ENCODE assay signal across 16 cellular contexts in genomic region chr16:2982402-2982801, GRCh38. TPM values are rescaled to one million over a fixed set of nuclear protein-coding genes. Genes with fewer than 3 reads are reported as not detected.
DNase-seq lines count a peak whose midpoint lies in the region; ATAC-seq and TF ChIP-seq lines count a peak whose summit lies in the region.
"Had no signal": no experiment of that assay in that cellular context is flagged by ENCODE, and none has a peak within 500 bp of the region (broad histone marks: within the 10 kb centered on the region; RNA-seq: fewer than 3 reads in every experiment).

No MANE protein-coding gene starts in this region.

- no peak overlapping the region for H3K27ac ChIP-seq in CD4-positive, CD25-positive, alpha-beta regulatory T cell (ENCODE audit: insufficient read depth, low read length, poor library complexity, severe bottlenecking)
- H3K27ac ChIP-seq in Panc1 (ENCODE audit: low read length): peak overlapping the region; percentile 96
- no peak overlapping the region for H3K27ac ChIP-seq in endodermal cell (ENCODE audit: low read depth, low read length)
- H3K27ac ChIP-seq: ascending aorta, transverse colon had no signal

- 73 to 86% methylated on average over 5 of the region's 5 CpGs for WGBS in endodermal cell (ENCODE audit: insufficient coverage in 1 of 2, insufficient read length in 1 of 2), 2 experiments

- CTCF ChIA-PET in Panc1 (lab: Charles Lee): no interaction called here

- no peaks in the 10 kb centered on the region for H3K9me3 ChIP-seq in CD4-positive, CD25-positive, alpha-beta regulatory T cell (ENCODE audit: control insufficient read depth in 2 of 2, low read length in 2 of 2)
- H3K9me3 ChIP-seq in Panc1 (ENCODE audit: control insufficient read depth, insufficient read depth, low read depth, low read length): no peaks in the 10 kb centered on the region
- no peaks in the 10 kb centered on the region for H3K9me3 ChIP-seq in endodermal cell (ENCODE audit: control insufficient read depth, low read length)
- H3K9me3 ChIP-seq: ascending aorta, BE2C, transverse colon had no signal

- no peak for DNase-seq in CD4-positive, CD25-positive, alpha-beta regulatory T cell
- DNase-seq in Panc1 (ENCODE audit: low read depth, low spot score) (no peak), endodermal cell (no peak), AG08396 (ENCODE audit: low spot score) (no peak), DMS 273 treated with DMSO at 0.1 percent for 48 hours (lab: John Stamatoyannopoulos, UW) (no peak)
- DNase-seq in stimulated activated CD4-positive, alpha-beta T cell treated with anti-CD3 and anti-CD28 coated beads, Interleukin-4, amount 100 ng/mL, for 1 hour: no peak
- DNase-seq: activated CD4-positive, alpha-beta T cell treated with anti-CD3 and anti-CD28 coated beads for 48 hours; BE2C; Kasumi-1; left cardiac atrium; NCI-H1436 treated with DMSO at 0.1 percent for 48 hours; NCI-H510A treated with DMSO at 0.1 percent for 48 hours; transverse colon had no signal

- H3K4me3 Mint-ChIP-seq in CD4-positive, CD25-positive, alpha-beta regulatory T cell: peak overlapping the region; percentile 10 to 87 (median 73)
- H3K4me3 Mint-ChIP-seq in endodermal cell: peak overlapping the region; percentile 77

- H3K9ac ChIP-seq in endodermal cell (ENCODE audit: extremely low read depth, low read length, poor library complexity, severe bottlenecking): no peak overlapping the region

- POLR2A ChIA-PET in Panc1 (lab: Charles Lee): interaction anchor here (0.6 kb wide), 1 partner anchor 73 kb away, joined by 3 read pairs; no protein-coding TSS in a partner anchor

- H3K36me3 ChIP-seq in CD4-positive, CD25-positive, alpha-beta regulatory T cell (ENCODE audit: control insufficient read depth, insufficient read depth, low read length): no peaks in the 10 kb centered on the region
- H3K36me3 ChIP-seq in Panc1 (ENCODE audit: control insufficient read depth, insufficient read depth, low read length) (peaks cover 2% of the 10 kb centered on the region; the same call in 1 of the 2 replicates), endodermal cell (ENCODE audit: control insufficient read depth, insufficient read depth, low read length) (peaks cover 7% of the 10 kb centered on the region)
- H3K36me3 ChIP-seq: ascending aorta, transverse colon had no signal

- no peaks in the 10 kb centered on the region for H3K9me3 Mint-ChIP-seq in CD4-positive, CD25-positive, alpha-beta regulatory T cell
- no peaks in the 10 kb centered on the region for H3K9me3 Mint-ChIP-seq in endodermal cell

- H3K27me3 Mint-ChIP-seq in CD4-positive, CD25-positive, alpha-beta regulatory T cell: peaks cover 13% of the 10 kb centered on the region
- H3K27me3 Mint-ChIP-seq in endodermal cell (ENCODE audit: insufficient read depth): no peaks in the 10 kb centered on the region

- no peaks in the 10 kb centered on the region for H3K27me3 ChIP-seq in CD4-positive, CD25-positive, alpha-beta regulatory T cell (ENCODE audit: control insufficient read depth, insufficient read depth, low read length)
- H3K27me3 ChIP-seq in Panc1 (ENCODE audit: control insufficient read depth, insufficient read depth, low read length) (no peaks in the 10 kb centered on the region), endodermal cell (ENCODE audit: control insufficient read depth, insufficient read depth, low read length, poor library complexity, severe bottlenecking) (no peaks in the 10 kb centered on the region)
- H3K27me3 ChIP-seq: ascending aorta, BE2C had no signal

- BruUV-seq in Panc1 (replicated peaks; lab: Mats Ljungman, UMichigan): no TSS peak

- intact Hi-C loops in Panc1 (cut with micrococcal nuclease; ENCODE audit: unreplicated experiment): no loop called here

- in situ Hi-C loops in Panc1 (cut with HindIII; ENCODE audit: low pct_unique_long_range_greater_than_20kb, low sequenced_read_pairs): no loop called here

- H3K36me3 Mint-ChIP-seq in CD4-positive, CD25-positive, alpha-beta regulatory T cell: no peaks in the 10 kb centered on the region
- H3K36me3 Mint-ChIP-seq in endodermal cell (ENCODE audit: low read depth): peaks cover 6% of the 10 kb centered on the region

- no peak for ATAC-seq in CD4-positive, CD25-positive, alpha-beta regulatory T cell (ENCODE audit: low read depth in 2 of 2)
- ATAC-seq in Panc1: no peak
- ATAC-seq: left cardiac atrium, PC-3 had no signal

- no peak for TF ChIP-seq CTCF in Panc1 (IDR thresholded peaks at IDR 0.05)
- no peak for TF ChIP-seq CTCF in endodermal cell (conservative IDR thresholded peaks at IDR 0.05)

- H3K27ac Mint-ChIP-seq in CD4-positive, CD25-positive, alpha-beta regulatory T cell: peak overlapping the region in 1 of 3 donors; percentile 42
- peak overlapping the region; percentile 93 for H3K27ac Mint-ChIP-seq in endodermal cell

- H3K4me1 ChIP-seq in CD4-positive, CD25-positive, alpha-beta regulatory T cell (ENCODE audit: control insufficient read depth, insufficient read depth, low read length, poor library complexity, severe bottlenecking): peaks cover 26% of the 10 kb centered on the region
- H3K4me1 ChIP-seq in Panc1 (ENCODE audit: control insufficient read depth, insufficient read depth, low read length): peaks cover 30% of the 10 kb centered on the region
- H3K4me1 ChIP-seq in endodermal cell (ENCODE audit: control insufficient read depth, insufficient read depth, low read length): peaks cover 3% of the 10 kb centered on the region

- H3K4me3 ChIP-seq in CD4-positive, CD25-positive, alpha-beta regulatory T cell (ENCODE audit: low read depth, low read length): no peak overlapping the region
- H3K4me3 ChIP-seq in Panc1 (ENCODE audit: low read depth in 2 of 2, low read length in 2 of 2) (no peak overlapping the region), endodermal cell (ENCODE audit: low read length) (no peak overlapping the region)
- H3K4me3 ChIP-seq: transverse colon had no signal

- peaks cover 0 to 18% (median 4%) of the 10 kb centered on the region in 4 donors for H3K4me1 Mint-ChIP-seq in CD4-positive, CD25-positive, alpha-beta regulatory T cell
- H3K4me1 Mint-ChIP-seq in endodermal cell: peaks cover 25% of the 10 kb centered on the region

RNA-seq across cellular contexts. Expression of gene PKMYT1, which starts 2.2 kb away (rescaled TPM):
- total RNA-seq in CD4-positive, CD25-positive, alpha-beta regulatory T cell: 5.7 TPM
- 1 to 10 TPM; 1.5 to 7.2 (median 2.3) TPM for polyA plus RNA-seq in CD4-positive, CD25-positive, alpha-beta regulatory T cell
- total RNA-seq in Panc1 (2021; ENCODE audit: unreplicated experiment): 105 TPM
- 58.1 TPM for polyA plus RNA-seq in Panc1 (2012; ENCODE audit: insufficient read length)
- total RNA-seq in endodermal cell: 100 to 1,000 TPM in 1 of 2 donors, 10 to 100 TPM in 1; 88.5 to 101 TPM
- polyA plus RNA-seq in endodermal cell (2013, experiment 1 of 2): 42.5 TPM
- 36.6 TPM for polyA plus RNA-seq in endodermal cell (2013, experiment 2 of 2)
- total RNA-seq: ascending aorta had no signal

RNA-seq across cellular contexts. Expression of gene PAQR4, which starts 13.3 kb away (rescaled TPM):
- 5.6 TPM for total RNA-seq in CD4-positive, CD25-positive, alpha-beta regulatory T cell
- 1 to 10 TPM; 2.2 to 8.0 (median 4.4) TPM for polyA plus RNA-seq in CD4-positive, CD25-positive, alpha-beta regulatory T cell
- total RNA-seq in Panc1 (2021; ENCODE audit: unreplicated experiment) (51.8 TPM), endodermal cell (10 to 100 TPM; 30.5 to 32.0 TPM)
- polyA plus RNA-seq in Panc1 (2012; ENCODE audit: insufficient read length): 52.6 TPM
- 26.0 TPM for polyA plus RNA-seq in endodermal cell (2013, experiment 1 of 2)
- 23.2 TPM for polyA plus RNA-seq in endodermal cell (2013, experiment 2 of 2)

RNA-seq across cellular contexts. Expression of gene KREMEN2, which starts 18.3 kb away (rescaled TPM):
- not detected for total RNA-seq in CD4-positive, CD25-positive, alpha-beta regulatory T cell
- not detected for polyA plus RNA-seq in CD4-positive, CD25-positive, alpha-beta regulatory T cell
- 10.8 TPM for total RNA-seq in Panc1 (2021; ENCODE audit: unreplicated experiment)
- 12.1 TPM for polyA plus RNA-seq in Panc1 (2012; ENCODE audit: insufficient read length)
- total RNA-seq in endodermal cell: 1 to 10 TPM; 5.0 to 8.4 TPM
- polyA plus RNA-seq in endodermal cell (2013, experiment 1 of 2): 2.5 TPM
- 3.9 TPM for polyA plus RNA-seq in endodermal cell (2013, experiment 2 of 2)
- total RNA-seq: ascending aorta, left cardiac atrium had no signal

RNA-seq across cellular contexts. Expression of gene CLDN9, which starts 30.3 kb away (rescaled TPM):
- not detected for total RNA-seq in CD4-positive, CD25-positive, alpha-beta regulatory T cell
- not detected for polyA plus RNA-seq in CD4-positive, CD25-positive, alpha-beta regulatory T cell
- total RNA-seq in Panc1 (2021; ENCODE audit: unreplicated experiment) (1.6 TPM), endodermal cell (under 1 TPM in 1 of 2 donors, not detected in 1; 0.18 TPM)
- polyA plus RNA-seq in Panc1 (2012; ENCODE audit: insufficient read length): 1.3 TPM
- not detected for polyA plus RNA-seq in endodermal cell (2013, experiment 1 of 2)
- polyA plus RNA-seq in endodermal cell (2013, experiment 2 of 2): 0.12 TPM
- total RNA-seq: ascending aorta, Daoy had no signal

RNA-seq across cellular contexts. Expression of gene CLDN6, which starts 35.6 kb away (rescaled TPM):
- not detected for total RNA-seq in CD4-positive, CD25-positive, alpha-beta regulatory T cell
- not detected for polyA plus RNA-seq in CD4-positive, CD25-positive, alpha-beta regulatory T cell
- total RNA-seq in Panc1 (2021; ENCODE audit: unreplicated experiment) (1.2 TPM), endodermal cell (100 to 1,000 TPM; 404 to 572 TPM)
- 1.1 TPM for polyA plus RNA-seq in Panc1 (2012; ENCODE audit: insufficient read length)
- polyA plus RNA-seq in endodermal cell (2013, experiment 1 of 2): 135 TPM
- polyA plus RNA-seq in endodermal cell (2013, experiment 2 of 2): 120 TPM
- total RNA-seq: ascending aorta, Daoy, left cardiac atrium, PC-3, transverse colon had no signal

Comparison
In these comparisons a context has a peak if more than half of its experiments do, and no peak if none do; other contexts are left out.
1. RNA of gene PKMYT1, which starts 2.2 kb away (total RNA-seq): 105 TPM in Panc1 (single experiment) and 88.5 to 101 TPM in endodermal cell; 5.7 TPM in CD4-positive, CD25-positive, alpha-beta regulatory T cell (single experiment); every median in the first group is over 10 times any median in the second.